16 cellular contexts compared by ENCODE assay signal in genomic region chr2:37604716-37605115, GRCh38.
DNase-seq lines count a peak whose midpoint lies in the region; ATAC-seq and TF ChIP-seq lines count a peak whose summit lies in the region.
"Had no signal": no experiment of that assay in that cellular context is flagged by ENCODE, and none has a peak within 500 bp of the region (broad histone marks: within the 10 kb centered on the region; RNA-seq: fewer than 3 reads in every experiment).

No MANE protein-coding gene starts in this region.

- no peak overlapping the region for H3K23ac ChIP-seq in IMR-90 (ENCODE audit: low read depth, low read length)

- no peak for TF ChIP-seq CTCF in IMR-90 (conservative IDR thresholded peaks at IDR 0.05; ENCODE audit: low read depth, low read length)
- no peak for TF ChIP-seq CTCF in fibroblast of the aortic adventitia (IDR thresholded peaks at IDR 0.05; ENCODE audit: insufficient read depth, low read length)
- TF ChIP-seq CTCF in MM.1S (IDR thresholded peaks at IDR 0.05; ENCODE audit: low read length) = no peak
- TF ChIP-seq CTCF in WERI-Rb-1 (IDR thresholded peaks at IDR 0.05; ENCODE audit: low read depth, low read length) = no peak
- TF ChIP-seq CTCF in coronary artery (IDR thresholded peaks at IDR 0.05) = no peak

- no peak overlapping the region for H3K27ac ChIP-seq in BLaER1 treated with 17β-estradiol and CSF1 and Interleukin-3, amounts not matched to agents 10 nM and 100 nM
- H3K27ac ChIP-seq in IMR-90 (ENCODE audit: insufficient read depth, low read length) (no peak overlapping the region), MM.1S (ENCODE audit: low read length) (no peak overlapping the region), WERI-Rb-1 (no peak overlapping the region), coronary artery (no peak overlapping the region)
- H3K27ac ChIP-seq: HL-60 had no signal

- H3K18ac ChIP-seq in IMR-90 (ENCODE audit: low read depth, low read length) = no peak overlapping the region; the same call in 1 of the 2 replicates

- H3K9me2 ChIP-seq in MM.1S (replicated peaks; ENCODE audit: insufficient read depth, low read length) = no peaks in the 10 kb centered on the region

- H3K79me1 ChIP-seq in IMR-90 (ENCODE audit: low read depth in 1 of 2, low read length in 2 of 2) = no peaks in the 10 kb centered on the region

- no peaks in the 10 kb centered on the region for H3K27me3 ChIP-seq in BLaER1 treated with 17β-estradiol and CSF1 and Interleukin-3, amounts not matched to agents 10 nM and 100 nM
- H3K27me3 ChIP-seq in IMR-90 (ENCODE audit: control insufficient read depth, insufficient read depth, low read length) = no peaks in the 10 kb centered on the region
- no peaks in the 10 kb centered on the region for H3K27me3 ChIP-seq in MM.1S (replicated peaks; ENCODE audit: insufficient read depth, low read length)
- no peaks in the 10 kb centered on the region for H3K27me3 ChIP-seq in WERI-Rb-1 (ENCODE audit: insufficient read depth, low read depth, severe bottlenecking)

- H4K8ac ChIP-seq in IMR-90 (ENCODE audit: low read depth in 2 of 2, low read length in 2 of 2) = no peak overlapping the region

- no peaks in the 10 kb centered on the region for H3K79me2 ChIP-seq in MM.1S (ENCODE audit: low read length)

- peaks cover 10 to 49% (median 27%) of the 10 kb centered on the region in 10 experiments for H3K4me1 ChIP-seq in BLaER1 treated with 17β-estradiol and CSF1 and Interleukin-3, amounts not matched to agents 10 nM and 100 nM
- H3K4me1 ChIP-seq in IMR-90 (ENCODE audit: control insufficient read depth, insufficient read depth, low read length) = peaks cover 9% of the 10 kb centered on the region
- peaks cover 10% of the 10 kb centered on the region for H3K4me1 ChIP-seq in MM.1S (ENCODE audit: low read length)

- no peak overlapping the region for H2AK9ac ChIP-seq in IMR-90 (replicated peaks; ENCODE audit: low read depth, low read length, poor library complexity)

- H3K9me1 ChIP-seq in IMR-90 (ENCODE audit: insufficient read depth, low read length) = peaks cover 4% of the 10 kb centered on the region; the same call in 1 of the 2 replicates

- no TSS peak for BruUV-seq in IMR-90 (replicated peaks; lab: Mats Ljungman, UMichigan)

- no peak overlapping the region for H3K9ac ChIP-seq in BLaER1 treated with 17β-estradiol and CSF1 and Interleukin-3, amounts not matched to agents 10 nM and 100 nM
- H3K9ac ChIP-seq in IMR-90 (ENCODE audit: low read depth, low read length) (no peak overlapping the region), MM.1S (ENCODE audit: low read length) (no peak overlapping the region)

- H2AK5ac ChIP-seq in IMR-90 (ENCODE audit: low read depth, low read length) = peak overlapping the region; percentile 21; the same call in 1 of the 2 replicates

- H3K14ac ChIP-seq in IMR-90 (replicated peaks; ENCODE audit: low read depth, low read length) = 0 out of 2 replicates have a peak overlapping the region, but pooled peaks have one; percentile 38

- peak overlapping the region in 6 of 11 experiments; percentile 8 to 66 (median 44); a peak in 9 of 22 replicates for H3K4me2 ChIP-seq in BLaER1 treated with 17β-estradiol and CSF1 and Interleukin-3, amounts not matched to agents 10 nM and 100 nM
- H3K4me2 ChIP-seq in IMR-90 (ENCODE audit: low read depth, low read length) (no peak overlapping the region), MM.1S (ENCODE audit: low read depth, low read length) (no peak overlapping the region)

- POLR2A ChIA-PET in IMR-90 (lab: Charles Lee; ENCODE audit: unreplicated experiment) = no interaction called here

- intact Hi-C loops in IMR-90 (cut with micrococcal nuclease) = no loop called here

- no peak overlapping the region for H2BK5ac ChIP-seq in IMR-90 (ENCODE audit: low read depth, low read length, poor library complexity, severe bottlenecking)

- DNase-seq in IMR-90 (peak; percentile 73), amniotic epithelial cell (ENCODE audit: low read depth) (peak; percentile 79), fibroblast of the aortic adventitia (ENCODE audit: low read depth) (peak; percentile 39), germinal center (ENCODE audit: low spot score) (no peak), MM.1S (no peak), WERI-Rb-1 (no peak), coronary artery (ENCODE audit: low spot score) (no peak)
- DNase-seq: CD8-positive, alpha-beta T cell; NCI-H1092; NCI-H146; NCI-H2081; NCI-H510A; NCI-H82; SHP77 had no signal

- ATAC-seq in IMR-90 (ENCODE audit: low read depth) = peak; percentile 61
- ATAC-seq: CD8-positive, alpha-beta T cell had no signal

- CTCF ChIA-PET in IMR-90 (lab: Yijun Ruan, JAX) = no interaction called here

- TF ChIP-seq POLR2A in IMR-90 (IDR thresholded peaks at IDR 0.05; ENCODE audit: low read depth, low read length) = no peak

- H2AFZ ChIP-seq in IMR-90 (replicated peaks; ENCODE audit: low read length, poor library complexity) (no peak overlapping the region), MM.1S (ENCODE audit: low read length) (no peak overlapping the region)

- in situ Hi-C loops in IMR-90 (cut with MboI; ENCODE audit: low sequenced_read_pairs) = no loop called here

- no peaks in the 10 kb centered on the region for H3K36me3 ChIP-seq in BLaER1 treated with 17β-estradiol and CSF1 and Interleukin-3, amounts not matched to agents 10 nM and 100 nM
- H3K36me3 ChIP-seq in IMR-90 (ENCODE audit: control insufficient read depth, insufficient read depth, low read length) (no peaks in the 10 kb centered on the region), MM.1S (replicated peaks; ENCODE audit: insufficient read depth, low read length) (no peaks in the 10 kb centered on the region), WERI-Rb-1 (no peaks in the 10 kb centered on the region)

- no peak overlapping the region for H3K4me3 ChIP-seq in BLaER1 treated with 17β-estradiol and CSF1 and Interleukin-3, amounts not matched to agents 10 nM and 100 nM
- H3K4me3 ChIP-seq in IMR-90 (ENCODE audit: insufficient read depth, low read depth, low read length) (no peak overlapping the region), fibroblast of the aortic adventitia (ENCODE audit: low read depth, low read length) (no peak overlapping the region), MM.1S (ENCODE audit: low read length) (no peak overlapping the region), WERI-Rb-1 (ENCODE audit: low read depth, low read length) (no peak overlapping the region), coronary artery (no peak overlapping the region)

- H2BK120ac ChIP-seq in IMR-90 (ENCODE audit: low read depth, low read length) = no peak overlapping the region

- H4K5ac ChIP-seq in IMR-90 (ENCODE audit: low read depth, low read length) = no peak overlapping the region

- no peak overlapping the region; the same call in 1 of the 2 replicates for H3K4ac ChIP-seq in IMR-90 (ENCODE audit: low read depth, low read length)

- 0 out of 2 replicates have a peak, but pooled peaks cover 5% of the 10 kb centered on the region for H3F3A ChIP-seq in MM.1S (ENCODE audit: insufficient read depth, low read length)

- no peaks in the 10 kb centered on the region for H4K20me1 ChIP-seq in BLaER1 treated with 17β-estradiol and CSF1 and Interleukin-3, amounts not matched to agents 10 nM and 100 nM
- H4K20me1 ChIP-seq in IMR-90 (ENCODE audit: insufficient read depth, low read length) = no peaks in the 10 kb centered on the region
- no peaks in the 10 kb centered on the region for H4K20me1 ChIP-seq in MM.1S (ENCODE audit: insufficient read depth, low read length)

- H2BK15ac ChIP-seq in IMR-90 (ENCODE audit: low read depth, low read length) = 0 out of 3 replicates have a peak overlapping the region, but pooled peaks have one; percentile 7

- TF ChIP-seq RAD21 in IMR-90 (IDR thresholded peaks at IDR 0.05; ENCODE audit: low read length) = no peak

- peak overlapping the region; percentile 57; the same call in 1 of the 2 replicates for H2BK20ac ChIP-seq in IMR-90 (ENCODE audit: low read depth, low read length)

- peaks cover 0 to 20% (median 12%) of the 10 kb centered on the region in 11 experiments; a peak in 14 of 22 replicates for H3K9me3 ChIP-seq in BLaER1 treated with 17β-estradiol and CSF1 and Interleukin-3, amounts not matched to agents 10 nM and 100 nM (replicated peaks in 1 of 11)
- H3K9me3 ChIP-seq in IMR-90 (ENCODE audit: control insufficient read depth, insufficient read depth, low read length) = no peaks in the 10 kb centered on the region
- no peaks in the 10 kb centered on the region for H3K9me3 ChIP-seq in MM.1S (replicated peaks; ENCODE audit: insufficient read depth, low read length)
- no peaks in the 10 kb centered on the region for H3K9me3 ChIP-seq in WERI-Rb-1 (ENCODE audit: severe bottlenecking)

- no peak overlapping the region for H4K91ac ChIP-seq in IMR-90 (ENCODE audit: insufficient read depth, low read depth, low read length)

- dilution Hi-C loops in IMR-90 (cut with HindIII; ENCODE audit: low sequenced_read_pairs, unreplicated experiment) = no loop called here

- H3K56ac ChIP-seq in IMR-90 (ENCODE audit: extremely low read depth, insufficient read depth, low read length) = no peak overlapping the region

TF ChIP-seq in IMR-90, 13 proteins besides CTCF, POLR2A, EP300 and RAD21:
- TF ChIP-seq ELK1 (IDR thresholded peaks at IDR 0.05; ENCODE audit: borderline replicate concordance, low read depth, low read length) (no peak), CHD1 (IDR thresholded peaks at IDR 0.05; ENCODE audit: low read depth, low read length) (no peak), RCOR1 (IDR thresholded peaks at IDR 0.05; ENCODE audit: insufficient replicate concordance, low read length) (no peak), RFX5 (IDR thresholded peaks at IDR 0.05; ENCODE audit: low read depth, low read length) (no peak), MXI1 (IDR thresholded peaks at IDR 0.05; ENCODE audit: borderline replicate concordance, low read depth, low read length) (no peak), SMC3 (IDR thresholded peaks at IDR 0.05; ENCODE audit: low read depth, low read length) (no peak), CEBPB (IDR thresholded peaks at IDR 0.05; ENCODE audit: low read depth, low read length) (no peak), MAZ (IDR thresholded peaks at IDR 0.05; ENCODE audit: borderline replicate concordance, low read depth, low read length) (no peak), NFE2L2 (IDR thresholded peaks at IDR 0.05; ENCODE audit: low read depth, low read length) (no peak)

Comparison
In these comparisons a context has a peak if more than half of its experiments do, and no peak if none do; other contexts are left out.
1. H3K4me2 ChIP-seq: peak in BLaER1 treated with 17β-estradiol and CSF1 and Interleukin-3, amounts not matched to agents 10 nM and 100 nM (6 of 11); none in IMR-90 (single experiment) and MM.1S (single experiment).
2. DNase-seq: peak in IMR-90 (single experiment), amniotic epithelial cell (single experiment) and fibroblast of the aortic adventitia (single experiment); none in germinal center (single experiment), MM.1S (single experiment), WERI-Rb-1 (single experiment) and coronary artery (single experiment).